In genomic region chr1:93348104-93348780, GRCh38 we compare ENCODE assay signal across 8 cellular contexts. TPM values are rescaled to one million over a fixed set of nuclear protein-coding genes. Genes with fewer than 3 reads are reported as not detected.
DNase-seq lines count a peak whose midpoint lies in the region; ATAC-seq and TF ChIP-seq lines count a peak whose summit lies in the region.

No MANE protein-coding gene starts in this region.

- TF ChIP-seq CTCF in omental fat pad (IDR thresholded peaks at IDR 0.05): no peak

- in situ Hi-C loops in G401 (cut with HindIII; ENCODE audit: low sequenced_read_pairs): no loop called here

- CTCF ChIA-PET in activated CD8-positive, alpha-beta T cell treated with anti-CD3 and anti-CD28 coated beads, Interleukin-2, amount 10 ng/mL, durations not matched to agents 7 days and 5 days (lab: Charles Lee): interaction anchor here (2.3 kb wide), 1 partner anchor 44 kb away, joined by 9 read pairs; no protein-coding TSS in a partner anchor

- H3K9me3 Mint-ChIP-seq in activated CD4-positive, alpha-beta T cell treated with anti-CD3 and anti-CD28 coated beads, Interleukin-2, amount 10 ng/mL, durations not matched to agents 24 days and 14 days: no peaks in the 10 kb centered on the region
- no peaks in the 10 kb centered on the region for H3K9me3 Mint-ChIP-seq in activated CD8-positive, alpha-beta T cell treated with anti-CD3 and anti-CD28 coated beads, Interleukin-2, amount 10 ng/mL, durations not matched to agents 7 days and 5 days (ENCODE audit: insufficient read depth)

- peak overlapping the region; percentile 57 to 99 (median 96) for H3K9ac ChIP-seq in subcutaneous abdominal adipose tissue (ENCODE audit: low read length in 5 of 5)

- no peaks in the 10 kb centered on the region for H3K27me3 ChIP-seq in subcutaneous abdominal adipose tissue (ENCODE audit: control insufficient read depth in 5 of 5, insufficient read depth in 4 of 5, low read length in 5 of 5)

- POLR2A ChIA-PET in activated CD8-positive, alpha-beta T cell treated with anti-CD3 and anti-CD28 coated beads, Interleukin-2, amount 10 ng/mL, durations not matched to agents 7 days and 5 days (lab: Charles Lee): interaction anchor here (0.6 kb wide), 1 partner anchor 270 kb away, joined by 3 read pairs; no protein-coding TSS in a partner anchor

- no peak for ATAC-seq in activated CD8-positive, alpha-beta T cell treated with anti-CD3 and anti-CD28 coated beads, Interleukin-2, amount 10 ng/mL, durations not matched to agents 7 days and 5 days
- no peak for ATAC-seq in omental fat pad (ENCODE audit: low FRiP score)

- no peak for DNase-seq in activated CD4-positive, alpha-beta T cell treated with anti-CD3 and anti-CD28 coated beads, Interleukin-2, amount 10 ng/mL, durations not matched to agents 24 days and 14 days
- no peak for DNase-seq in activated CD4-positive, alpha-beta T cell treated with anti-CD3 and anti-CD28 coated beads for 48 hours
- no peak for DNase-seq in activated CD8-positive, alpha-beta T cell treated with anti-CD3 and anti-CD28 coated beads, Interleukin-2, amount 10 ng/mL, durations not matched to agents 7 days and 5 days
- DNase-seq in glomerular visceral epithelial cell (ENCODE audit: extremely low spot score) (no peak), omental fat pad (ENCODE audit: low spot score) (no peak), G401 (ENCODE audit: low spot score) (no peak)

- no peaks in the 10 kb centered on the region for H3K9me3 ChIP-seq in iPS-18c (ENCODE audit: control insufficient read depth, insufficient read depth, low read length)
- H3K9me3 ChIP-seq in subcutaneous abdominal adipose tissue (ENCODE audit: control insufficient read depth in 5 of 5, low read length in 5 of 5): no peaks in the 10 kb centered on the region

- peak overlapping the region; percentile 44 for H3K27ac Mint-ChIP-seq in activated CD4-positive, alpha-beta T cell treated with anti-CD3 and anti-CD28 coated beads, Interleukin-2, amount 10 ng/mL, durations not matched to agents 24 days and 14 days
- H3K27ac Mint-ChIP-seq in activated CD8-positive, alpha-beta T cell treated with anti-CD3 and anti-CD28 coated beads, Interleukin-2, amount 10 ng/mL, durations not matched to agents 7 days and 5 days: no peak overlapping the region

- intact Hi-C loops in activated CD4-positive, alpha-beta T cell treated with anti-CD3 and anti-CD28 coated beads, Interleukin-2, amount 10 ng/mL, durations not matched to agents 24 days and 14 days (cut with micrococcal nuclease): loop anchor here (5.0 to 10.0 kb wide), 7 partner anchors 266 to 527 kb away; partner anchors contain the start of genes DIPK1A, DNTTIP2 and RPL5

- peak overlapping the region; percentile 97 for H3K27ac ChIP-seq in subcutaneous abdominal adipose tissue (ENCODE audit: low read depth, low read length)

- H3K36me3 Mint-ChIP-seq in activated CD4-positive, alpha-beta T cell treated with anti-CD3 and anti-CD28 coated beads, Interleukin-2, amount 10 ng/mL, durations not matched to agents 24 days and 14 days (ENCODE audit: low read depth): peaks cover 42% of the 10 kb centered on the region
- peaks cover 50% of the 10 kb centered on the region for H3K36me3 Mint-ChIP-seq in activated CD8-positive, alpha-beta T cell treated with anti-CD3 and anti-CD28 coated beads, Interleukin-2, amount 10 ng/mL, durations not matched to agents 7 days and 5 days (ENCODE audit: low read depth)

- peaks cover 31% of the 10 kb centered on the region for H3K4me1 Mint-ChIP-seq in activated CD4-positive, alpha-beta T cell treated with anti-CD3 and anti-CD28 coated beads, Interleukin-2, amount 10 ng/mL, durations not matched to agents 24 days and 14 days
- H3K4me1 Mint-ChIP-seq in activated CD8-positive, alpha-beta T cell treated with anti-CD3 and anti-CD28 coated beads, Interleukin-2, amount 10 ng/mL, durations not matched to agents 7 days and 5 days (ENCODE audit: low read depth): peaks cover 34% of the 10 kb centered on the region

- H3K4me1 ChIP-seq in subcutaneous abdominal adipose tissue (ENCODE audit: control insufficient read depth in 5 of 5, insufficient read depth in 5 of 5, low read length in 5 of 5): peaks cover 0 to 57% (median 45%) of the 10 kb centered on the region in 5 donors

- H3K4me3 ChIP-seq in iPS-18c (ENCODE audit: insufficient read depth, low read depth, low read length): 0 out of 2 replicates have a peak overlapping the region, but pooled peaks have one; percentile 17
- H3K4me3 ChIP-seq in subcutaneous abdominal adipose tissue (ENCODE audit: low read depth in 1 of 5, low read length in 5 of 5): peak overlapping the region; percentile 89 to 97 (median 95)

- H3K27me3 Mint-ChIP-seq in activated CD4-positive, alpha-beta T cell treated with anti-CD3 and anti-CD28 coated beads, Interleukin-2, amount 10 ng/mL, durations not matched to agents 24 days and 14 days: no peaks in the 10 kb centered on the region
- no peaks in the 10 kb centered on the region for H3K27me3 Mint-ChIP-seq in activated CD8-positive, alpha-beta T cell treated with anti-CD3 and anti-CD28 coated beads, Interleukin-2, amount 10 ng/mL, durations not matched to agents 7 days and 5 days (ENCODE audit: low read depth)

- peaks cover 0 to 3% (median 0%) of the 10 kb centered on the region in 5 donors for H3K36me3 ChIP-seq in subcutaneous abdominal adipose tissue (ENCODE audit: control insufficient read depth in 5 of 5, insufficient read depth in 5 of 5, low read length in 5 of 5)

- peak overlapping the region; percentile 99 for H3K4me3 Mint-ChIP-seq in activated CD4-positive, alpha-beta T cell treated with anti-CD3 and anti-CD28 coated beads, Interleukin-2, amount 10 ng/mL, durations not matched to agents 24 days and 14 days
- H3K4me3 Mint-ChIP-seq in activated CD8-positive, alpha-beta T cell treated with anti-CD3 and anti-CD28 coated beads, Interleukin-2, amount 10 ng/mL, durations not matched to agents 7 days and 5 days: peak overlapping the region; percentile 91

RNA-seq across cellular contexts. Expression of gene DR1, which starts 2.5 kb away (rescaled TPM):
- total RNA-seq in activated CD4-positive, alpha-beta T cell treated with anti-CD3 and anti-CD28 coated beads, Interleukin-2, amount 10 ng/mL, durations not matched to agents 24 days and 14 days: 100 and 107 TPM in 2 replicates
- total RNA-seq in activated CD8-positive, alpha-beta T cell treated with anti-CD3 and anti-CD28 coated beads, Interleukin-2, amount 10 ng/mL, durations not matched to agents 7 days and 5 days: 10 to 100 TPM; 94.0 to 94.1 TPM
- 10 to 100 TPM; 21.4 to 31.9 (median 27.7) TPM for total RNA-seq in omental fat pad
- total RNA-seq in G401 (2014; rRNA removed; shearing (Covaris generic)): 53.4 and 68.5 TPM in 2 replicates
